Comparison of ENCODE assay signal across 20 cellular contexts in genomic region chr1:25169168-25169567, GRCh38.
A peak's percentile ranks its signal among the peaks of the same experiment; 100 is the strongest.
DNase-seq lines count a peak whose midpoint lies in the region; ATAC-seq, FAIRE-seq and TF ChIP-seq lines count a peak whose summit lies in the region.
"Had no signal": no experiment of that assay in that cellular context is flagged by ENCODE, and none has a peak within 500 bp of the region (broad histone marks: within the 10 kb centered on the region; RNA-seq: fewer than 3 reads in every experiment).

No MANE protein-coding gene starts in this region.

- H3K4me3 ChIP-seq in A549: no peak overlapping the region
- no peak overlapping the region for H3K4me3 ChIP-seq in SK-N-MC
- H3K4me3 ChIP-seq in hepatocyte: no peak overlapping the region
- no peak overlapping the region for H3K4me3 ChIP-seq in neuronal stem cell (ENCODE audit: low read length in 2 of 2)

- no peak overlapping the region for H2BK5ac ChIP-seq in neuronal stem cell (ENCODE audit: low read length)

- H2AK5ac ChIP-seq in neuronal stem cell (ENCODE audit: low read depth, low read length): peak overlapping the region; percentile 83

- no peaks in the 10 kb centered on the region for H3K79me1 ChIP-seq in neuronal stem cell (ENCODE audit: low read depth, low read length)

- TF ChIP-seq EP300 in A549 (IDR thresholded peaks at IDR 0.05): no peak

- no peak for TF ChIP-seq POLR2A in A549 (IDR thresholded peaks at IDR 0.05; ENCODE audit: low read length)

- H3K4me1 ChIP-seq in A549: peaks cover 26% of the 10 kb centered on the region
- peaks cover 31% of the 10 kb centered on the region for H3K4me1 ChIP-seq in hepatocyte (ENCODE audit: insufficient read depth)
- H3K4me1 ChIP-seq in neuronal stem cell (ENCODE audit: control insufficient read depth in 2 of 2, insufficient read depth in 1 of 2, low read depth in 1 of 2, low read length in 2 of 2): peaks cover 2 to 9% of the 10 kb centered on the region in 2 donors
- H3K4me1 ChIP-seq: BE2C had no signal

- H4K91ac ChIP-seq in neuronal stem cell (ENCODE audit: low read depth, low read length, poor library complexity): no peak overlapping the region

- no peak for TF ChIP-seq RAD21 in A549 (conservative IDR thresholded peaks at IDR 0.05 in 1 of 2, IDR thresholded peaks at IDR 0.05 in 1 of 2)

- H3K4ac ChIP-seq in neuronal stem cell (ENCODE audit: low read length): no peak overlapping the region

- POLR2A ChIA-PET in A549 (lab: Yijun Ruan, JAX): no interaction called here

- H3K14ac ChIP-seq in neuronal stem cell (ENCODE audit: low read length): no peak overlapping the region

- H3K9ac ChIP-seq in SK-N-MC (ENCODE audit: insufficient read length): peak overlapping the region; percentile 58
- H3K9ac ChIP-seq in neuronal stem cell (ENCODE audit: low read depth, low read length, poor library complexity): no peak overlapping the region

- H3K27me3 ChIP-seq in hepatocyte (no peaks in the 10 kb centered on the region), neuronal stem cell (ENCODE audit: control insufficient read depth in 3 of 3, insufficient read depth in 3 of 3, low read depth in 1 of 3, low read length in 3 of 3) (peaks cover 0 to 24% (median 0%) of the 10 kb centered on the region in 3 experiments)
- H3K27me3 ChIP-seq: BE2C had no signal

- H3K27ac ChIP-seq in A549 (peak overlapping the region; percentile 49 to 79; a peak in 5 of 6 replicates), SK-N-MC (peak overlapping the region; percentile 99), hepatocyte (peak overlapping the region; percentile 90), neuronal stem cell (replicated peaks; ENCODE audit: low read length) (no peak overlapping the region)

- TF ChIP-seq CTCF in A549 (IDR thresholded peaks at IDR 0.05) (no peak), hepatocyte (IDR thresholded peaks at IDR 0.05; ENCODE audit: poor library complexity) (no peak)

- H2AFZ ChIP-seq in hepatocyte: peak overlapping the region; percentile 58
- no peak overlapping the region for H2AFZ ChIP-seq in neuronal stem cell (ENCODE audit: low read length)

- H3K9me3 ChIP-seq in A549 (no peaks in the 10 kb centered on the region), SK-N-MC (ENCODE audit: low read depth, low read length) (peaks cover 10% of the 10 kb centered on the region; the same call in 1 of the 2 replicates), hepatocyte (ENCODE audit: low read depth) (no peaks in the 10 kb centered on the region), neuronal stem cell (replicated peaks in 1 of 2; ENCODE audit: control insufficient read depth in 2 of 2, insufficient read depth in 1 of 2, low read depth in 1 of 2, low read length in 2 of 2) (no peaks in the 10 kb centered on the region)
- H3K9me3 ChIP-seq: BE2C had no signal

- H3K4me2 ChIP-seq in A549 (peak overlapping the region; percentile 61; the same call in 2 of the 3 replicates), hepatocyte (peak overlapping the region; percentile 70), neuronal stem cell (ENCODE audit: insufficient read depth, low read length, poor library complexity, severe bottlenecking) (no peak overlapping the region)

- H3K36me3 ChIP-seq in SK-N-MC (ENCODE audit: insufficient read depth, low read length) (peaks cover 5% of the 10 kb centered on the region; the same call in 1 of the 2 replicates), hepatocyte (replicated peaks; ENCODE audit: insufficient read depth, low read depth) (no peaks in the 10 kb centered on the region), neuronal stem cell (replicated peaks in 1 of 2; ENCODE audit: control insufficient read depth in 2 of 2, insufficient read depth in 2 of 2, low read length in 2 of 2) (no peaks in the 10 kb centered on the region)
- H3K36me3 ChIP-seq: BE2C had no signal

- no peaks in the 10 kb centered on the region for H3K79me2 ChIP-seq in hepatocyte

- no peak for FAIRE-seq in A549 (lab: Jason Lieb, UNC)
- FAIRE-seq: A204.1, HTR-8/SVneo had no signal

- ATAC-seq in A549: no peak

- DNase-seq in A549 (ENCODE audit: low read depth in 1 of 2, low spot score in 1 of 2) (no peak), SK-N-MC (ENCODE audit: low read depth, low spot score) (no peak), hepatocyte (ENCODE audit: low spot score) (no peak), neuronal stem cell (ENCODE audit: low spot score) (no peak), 8988T (no peak), NCI-H446 treated with DMSO at 0.1 percent for 48 hours (lab: John Stamatoyannopoulos, UW) (no peak), UCSD-AML1 (lab: John Stamatoyannopoulos, UW; ENCODE audit: unreplicated experiment) (no peak)
- DNase-seq in stimulated activated CD4-positive, alpha-beta T cell treated with anti-CD3 and anti-CD28 coated beads, Interleukin-4, amount 100 ng/mL, for 24 hours: no peak
- DNase-seq: BE2C, EL, GF-D8, H9, MV-4-11, NCI-H1105 treated with DMSO at 0.1 percent for 48 hours, NCI-H2029 treated with DMSO at 0.1 percent for 48 hours, NCI-H345, NCI-H524 treated with DMSO at 0.1 percent for 48 hours, NCI-H82 had no signal

- H3K18ac ChIP-seq in neuronal stem cell (ENCODE audit: low read length): no peak overlapping the region

- H2BK120ac ChIP-seq in neuronal stem cell (ENCODE audit: low read depth, low read length): no peak overlapping the region

- H2BK15ac ChIP-seq in neuronal stem cell (ENCODE audit: low read length): no peak overlapping the region

- CTCF ChIA-PET in A549 (lab: Yijun Ruan, JAX): interaction anchor here (1.2 to 2.9 kb wide), 2 partner anchors 10 to 35 kb away, joined by 3 to 7 read pairs; no protein-coding TSS in a partner anchor

- no peak overlapping the region for H4K8ac ChIP-seq in neuronal stem cell (ENCODE audit: low read depth, low read length)

- 97% methylated on average over 2 of the region's 2 CpGs for WGBS in A549 (ENCODE audit: missing lambda C conversion rate)
- 78% methylated on average over 2 of the region's 2 CpGs for WGBS in hepatocyte (ENCODE audit: low lambda C conversion rate, missing lambda C conversion rate)
- WGBS in neuronal stem cell (ENCODE audit: extremely low coverage in 2 of 2, insufficient read length in 2 of 2, insufficient replicate concordance in 1 of 2), 2 donors: no CpG with 5 or more reads among the region's 2 CpGs

- no peaks in the 10 kb centered on the region for H3K9me2 ChIP-seq in hepatocyte (replicated peaks; ENCODE audit: insufficient read depth)

- H4K20me1 ChIP-seq in hepatocyte (ENCODE audit: insufficient read depth, poor library complexity, severe bottlenecking): no peaks in the 10 kb centered on the region

- no peak overlapping the region for H2BK12ac ChIP-seq in neuronal stem cell (ENCODE audit: low read length)

- H3K23ac ChIP-seq in neuronal stem cell (ENCODE audit: low read depth, low read length, poor library complexity): no peak overlapping the region

TF ChIP-seq in A549, 52 proteins besides CTCF, POLR2A, EP300 and RAD21:
- TF ChIP-seq EHMT2 (IDR thresholded peaks at IDR 0.05; ENCODE audit: low read depth): no peak
- no peak for TF ChIP-seq ATOH8 (CRISPR knock-in tag; IDR thresholded peaks at IDR 0.05; ENCODE audit: low read depth)
- no peak for TF ChIP-seq GATA3 (IDR thresholded peaks at IDR 0.05; ENCODE audit: borderline replicate concordance)
- no peak for TF ChIP-seq NFE2L2 (conservative IDR thresholded peaks at IDR 0.05; ENCODE audit: low read length)
- TF ChIP-seq FOXS1 (CRISPR knock-in tag; IDR thresholded peaks at IDR 0.05): no peak
- TF ChIP-seq MYC (IDR thresholded peaks at IDR 0.05; ENCODE audit: borderline replicate concordance, low read length): no peak
- no peak for TF ChIP-seq HOXA7 (CRISPR knock-in tag; IDR thresholded peaks at IDR 0.05)
- TF ChIP-seq BCL3 (IDR thresholded peaks at IDR 0.05): no peak
- TF ChIP-seq SREBF2 (IDR thresholded peaks at IDR 0.05): no peak
- TF ChIP-seq CEBPB (IDR thresholded peaks at IDR 0.05): no peak
- TF ChIP-seq KDM1A (IDR thresholded peaks at IDR 0.05; ENCODE audit: low read depth): no peak
- no peak for TF ChIP-seq FOSL2 (IDR thresholded peaks at IDR 0.05)
- TF ChIP-seq FOSL2 (CRISPR knock-in tag; IDR thresholded peaks at IDR 0.05): no peak
- TF ChIP-seq MAFK (IDR thresholded peaks at IDR 0.05; ENCODE audit: partially characterized antibody): no peak
TF ChIP-seq in A549: peak in this region for 0.
